Comparison of ENCODE assay signal across 37 cellular contexts in genomic region chr16:84860383-84860782, GRCh38. TPM values are rescaled to one million over a fixed set of nuclear protein-coding genes. Genes with fewer than 3 reads are reported as not detected.
A peak's percentile ranks its signal among the peaks of the same experiment; 100 is the strongest.
DNase-seq lines count a peak whose midpoint lies in the region; ATAC-seq, FAIRE-seq and TF ChIP-seq lines count a peak whose summit lies in the region.
"Had no signal": no experiment of that assay in that cellular context is flagged by ENCODE, and none has a peak within 500 bp of the region (broad histone marks: within the 10 kb centered on the region; RNA-seq: fewer than 3 reads in every experiment).

No MANE protein-coding gene starts in this region.

- H3K9ac ChIP-seq in K562 (ENCODE audit: insufficient read depth in 1 of 2, low read depth in 2 of 2, low read length in 2 of 2) (peak overlapping the region in 1 of 2 experiments; percentile 29; a peak in 1 of 4 replicates), neural progenitor cell (no peak overlapping the region)
- H3K9ac ChIP-seq: BLaER1; BLaER1 treated with 17β-estradiol and CSF1 and Interleukin-3, amounts not matched to agents 10 nM and 100 nM had no signal

- no peak overlapping the region for H3K4me2 ChIP-seq in K562 (ENCODE audit: insufficient read depth, low read length)
- no peak overlapping the region for H3K4me2 ChIP-seq in neural progenitor cell
- H3K4me2 ChIP-seq: A549; BLaER1; BLaER1 treated with 17β-estradiol and CSF1 and Interleukin-3, amounts not matched to agents 10 nM and 100 nM had no signal

- CTCF ChIA-PET in K562 (lab: Yijun Ruan, JAX; ENCODE audit: low intra/inter-chr PET ratio): no interaction called here

- peaks cover 26% of the 10 kb centered on the region for H3K9me3 ChIP-seq in left ventricle myocardium inferior (replicated peaks)
- H3K9me3 ChIP-seq in K562 (replicated peaks; ENCODE audit: control insufficient read depth, insufficient read depth, low read depth, low read length): no peaks in the 10 kb centered on the region
- H3K9me3 ChIP-seq in neural progenitor cell (ENCODE audit: low read depth): no peaks in the 10 kb centered on the region

- FAIRE-seq in K562 (lab: Jason Lieb, UNC): no peak
- FAIRE-seq: A204.1, A549, D721Med had no signal

- no peak overlapping the region for H3K27ac Mint-ChIP-seq in neural progenitor cell
- H3K27ac Mint-ChIP-seq: B cell; CD14-positive monocyte; CD4-positive, alpha-beta memory T cell; CD4-positive, alpha-beta T cell; CD4-positive, CD25-positive, alpha-beta regulatory T cell; CD8-positive, alpha-beta memory T cell; CD8-positive, alpha-beta T cell had no signal

- H3K4me3 Mint-ChIP-seq in neural progenitor cell: peak overlapping the region; percentile 41
- H3K4me3 Mint-ChIP-seq: B cell; CD14-positive monocyte; CD4-positive, alpha-beta memory T cell; CD4-positive, alpha-beta T cell; CD4-positive, CD25-positive, alpha-beta regulatory T cell; CD8-positive, alpha-beta memory T cell; CD8-positive, alpha-beta T cell had no signal

- TF ChIP-seq CTCF in left ventricle myocardium inferior (IDR thresholded peaks at IDR 0.05; ENCODE audit: borderline replicate concordance) (no peak), K562 (IDR thresholded peaks at IDR 0.05 in 2 of 3, conservative IDR thresholded peaks at IDR 0.05 in 1 of 3; ENCODE audit: insufficient read depth in 2 of 3, low read depth in 1 of 3, low read length in 3 of 3) (no peak), neural progenitor cell (IDR thresholded peaks at IDR 0.05) (no peak)

- ATAC-seq in left cardiac atrium: no peak
- no peak for ATAC-seq in left ventricle myocardium superior
- ATAC-seq in K562: no peak
- no peak for ATAC-seq in GM21367 (IDR thresholded peaks at IDR 0.05; ENCODE audit: unreplicated experiment)
- ATAC-seq in GM19023 (IDR thresholded peaks at IDR 0.05; ENCODE audit: unreplicated experiment): no peak
- ATAC-seq: A549; CD8-positive, alpha-beta T cell had no signal

- H3K27me3 ChIP-seq in left ventricle myocardium inferior (ENCODE audit: low read depth) (peaks cover 8% of the 10 kb centered on the region), K562 (ENCODE audit: control insufficient read depth in 2 of 2, insufficient read depth in 2 of 2, low read length in 2 of 2) (peaks cover 47 to 75% of the 10 kb centered on the region in 2 experiments), neural progenitor cell (no peaks in the 10 kb centered on the region)
- H3K27me3 ChIP-seq: BE2C; BLaER1; BLaER1 treated with 17β-estradiol and CSF1 and Interleukin-3, amounts not matched to agents 10 nM and 100 nM had no signal

- TF ChIP-seq EP300 in K562 (IDR thresholded peaks at IDR 0.05; ENCODE audit: low read length): no peak

- no peaks in the 10 kb centered on the region for H3K9me1 ChIP-seq in K562 (ENCODE audit: control insufficient read depth, insufficient read depth, low read length)

- no TSS peak for BruUV-seq in K562 (replicated peaks; lab: Mats Ljungman, UMichigan)

- H3K36me3 ChIP-seq in left ventricle myocardium inferior (peaks cover 77% of the 10 kb centered on the region), K562 (ENCODE audit: control insufficient read depth, insufficient read depth, low read length) (no peaks in the 10 kb centered on the region), neural progenitor cell (no peaks in the 10 kb centered on the region)
- H3K36me3 ChIP-seq: BE2C, BLaER1 had no signal

- no peaks in the 10 kb centered on the region for H3F3A ChIP-seq in neural progenitor cell (ENCODE audit: low read depth)

- in situ Hi-C loops in K562 (cut with MboI): no loop called here

- H3K4me3 ChIP-seq in left ventricle myocardium inferior: no peak overlapping the region
- no peak overlapping the region for H3K4me3 ChIP-seq in K562
- no peak overlapping the region for H3K4me3 ChIP-seq in neural progenitor cell
- H3K4me3 ChIP-seq: A549, BLaER1 had no signal

- no peak for TF ChIP-seq RAD21 in K562 (CRISPR knock-in tag; conservative IDR thresholded peaks at IDR 0.05 in 1 of 2, IDR thresholded peaks at IDR 0.05 in 1 of 2)

- TF ChIP-seq POLR2A in K562 (conservative IDR thresholded peaks at IDR 0.05): no peak

- H3K27ac ChIP-seq in left ventricle myocardium inferior (replicated peaks) (no peak overlapping the region), K562 (ENCODE audit: extremely low read depth, low read depth, low read length) (no peak overlapping the region), neural progenitor cell (no peak overlapping the region)
- H3K27ac ChIP-seq: 22Rv1; A549; BLaER1; BLaER1 treated with 17β-estradiol and CSF1 and Interleukin-3, amounts not matched to agents 10 nM and 100 nM; C4-2B had no signal

- peaks cover 2% of the 10 kb centered on the region for H3K4me1 Mint-ChIP-seq in neural progenitor cell
- H3K4me1 Mint-ChIP-seq: B cell; CD14-positive monocyte; CD4-positive, alpha-beta memory T cell; CD4-positive, CD25-positive, alpha-beta regulatory T cell; CD8-positive, alpha-beta memory T cell had no signal

- H4K20me1 ChIP-seq in K562 (replicated peaks; ENCODE audit: control insufficient read depth, insufficient read depth, low read length) (0 out of 2 replicates have a peak, but pooled peaks cover 3% of the 10 kb centered on the region), neural progenitor cell (ENCODE audit: low read depth) (no peaks in the 10 kb centered on the region)
- H4K20me1 ChIP-seq: BLaER1 had no signal

- peaks cover 8% of the 10 kb centered on the region for H3K27me3 Mint-ChIP-seq in neural progenitor cell (ENCODE audit: insufficient read depth, low read depth)

- H3K4me1 ChIP-seq in left ventricle myocardium inferior: no peaks in the 10 kb centered on the region
- no peaks in the 10 kb centered on the region; a peak in 1 of 5 replicates for H3K4me1 ChIP-seq in K562 (replicated peaks in 1 of 2; ENCODE audit: control insufficient read depth in 2 of 2, insufficient read depth in 2 of 2, low read length in 2 of 2)
- no peaks in the 10 kb centered on the region for H3K4me1 ChIP-seq in neural progenitor cell
- H3K4me1 ChIP-seq: A549, BE2C, Caco-2 had no signal

- no peak overlapping the region for H2AFZ ChIP-seq in K562 (ENCODE audit: low read depth, low read length)
- H2AFZ ChIP-seq in neural progenitor cell (replicated peaks): no peak overlapping the region

- POLR2A ChIA-PET in K562 (lab: Yijun Ruan, JAX): interaction anchor here (1.2 to 2.3 kb wide), 2 partner anchors 13 to 22 kb away, joined by 4 to 6 read pairs; no protein-coding TSS in a partner anchor

- H3K9me3 Mint-ChIP-seq in neural progenitor cell: peaks cover 23% of the 10 kb centered on the region
- H3K9me3 Mint-ChIP-seq: CD4-positive, alpha-beta T cell had no signal

- DNase-seq in left ventricle myocardium inferior (peak; percentile 2), left cardiac atrium (no peak), left ventricle myocardium superior (peak; percentile 9), cardiac septum (ENCODE audit: low spot score) (no peak), K562 (ENCODE audit: extremely low read depth in 1 of 4, low spot score in 3 of 4) (peak in 1 of 4 experiments; percentile 36), neural progenitor cell (ENCODE audit: low spot score) (no peak)
- DNase-seq: 8988T; ACHN; AML-193; BE2C; C1 segment of cervical spinal cord; Caco-2; Calu3; CD4-positive, alpha-beta memory T cell; CD4-positive, alpha-beta T cell; CD4-positive, CD25-positive, alpha-beta regulatory T cell; CD8-positive, alpha-beta memory T cell; CD8-positive, alpha-beta T cell; COR-L47; DMS 273 treated with DMSO at 0.1 percent for 48 hours; DMS153; DMS53; DMS79; DMS79 treated with DMSO at 0.1 percent for 48 hours; DND-41; EL had no signal

- peaks cover 2% of the 10 kb centered on the region for H3K36me3 Mint-ChIP-seq in neural progenitor cell
- H3K36me3 Mint-ChIP-seq: CD4-positive, CD25-positive, alpha-beta regulatory T cell had no signal

- no peaks in the 10 kb centered on the region for H3K79me2 ChIP-seq in K562 (ENCODE audit: control insufficient read depth, insufficient read depth, low read length)
- H3K79me2 ChIP-seq in neural progenitor cell (ENCODE audit: low read depth): no peaks in the 10 kb centered on the region

- intact Hi-C loops in left ventricle myocardium inferior (cut with micrococcal nuclease) (no loop called here), left cardiac atrium (cut with DNase I) (no loop called here), left ventricle myocardium superior (cut with micrococcal nuclease) (no loop called here), cardiac septum (cut with DNase I) (no loop called here), K562 (cut with micrococcal nuclease) (no loop called here)

- WGBS in K562 (ENCODE audit: insufficient coverage, low coverage, missing lambda C conversion rate): under 1% methylated on average over 9 of the region's 9 CpGs

TF ChIP-seq in K562, 482 proteins besides CTCF, POLR2A, EP300 and RAD21 (continues in another document):
- TF ChIP-seq GATA2 (CRISPR knock-in tag; IDR thresholded peaks at IDR 0.05): no peak

RNA-seq across cellular contexts. Expression of gene CRISPLD2, which starts 40.6 kb away (rescaled TPM):
- total RNA-seq in left ventricle myocardium inferior (12.8 TPM), left cardiac atrium (10 to 100 TPM; 36.1 to 58.3 TPM), left ventricle myocardium superior (29.1 TPM), cardiac septum (16.3 TPM), K562 (2014; rRNA removed) (0.12 TPM in 1 of 2 replicates, not detected in the other), K562 (2014; rRNA removed; fragmentation: Illumina TruSeq; extraction: Trizol) (0.04 and 0.10 TPM in 2 replicates), K562 (2015; rRNA removed; fragmentation: Illumina TruSeq; extraction: Trizol) (not detected in 2 replicates), K562 (2021) (0.22 and 0.24 TPM in 2 replicates), neural progenitor cell (ENCODE audit: low replicate concordance) (0.11 and 0.50 TPM in 2 replicates)
- 0.42 TPM in 1 of 2 replicates, not detected in the other for total RNA-seq in K562 (2011; cell fraction: chromatin; rRNA removed; ENCODE audit: low replicate concordance)
- total RNA-seq in K562 (2011; cell fraction: nucleolus; rRNA removed): 0.13 and 0.17 TPM in 2 replicates
- total RNA-seq in K562 (2011; cell fraction: nucleoplasm; rRNA removed): 0.31 TPM in 1 of 2 replicates, not detected in the other
- polyA plus RNA-seq in K562 (2011; rRNA removed) (0.05 TPM in 1 of 2 replicates, not detected in the other), K562 (2014; fragmentation: Illumina TruSeq; extraction: Trizol) (0.03 and 0.06 TPM in 2 replicates), K562 (2014; fragmentation: Nextera tagmentation; extraction: Ambion mirVana) (under 1 TPM in 1 of 2 experiments, not detected in 1; 0.03 TPM), K562 (2014; rRNA removed) (0.08 TPM in 1 of 2 replicates, not detected in the other)
- polyA plus RNA-seq in K562 (2011; cell fraction: cytosol; rRNA removed): 0.03 and 0.19 TPM in 2 replicates
- 0.34 TPM in 1 of 2 replicates, not detected in the other for polyA plus RNA-seq in K562 (2011; cell fraction: nucleus; rRNA removed)
- 0.07 and 0.16 TPM in 2 replicates for polyA plus RNA-seq in K562 (2012)
- polyA minus RNA-seq in K562 (2011; rRNA and poly(A)+ RNA removed): 0.04 and 0.06 TPM in 2 replicates
- polyA minus RNA-seq in K562 (2011; cell fraction: cytosol; rRNA and poly(A)+ RNA removed): not detected in 2 replicates
- 0.27 TPM in 1 of 2 replicates, not detected in the other for polyA minus RNA-seq in K562 (2011; cell fraction: nucleus; rRNA and poly(A)+ RNA removed)

Comparison
In these comparisons a context has a peak if more than half of its experiments do, and no peak if none do; other contexts are left out.
1. DNase-seq: peak in left ventricle myocardium inferior (single experiment) and left ventricle myocardium superior (single experiment); none in left cardiac atrium (single experiment), cardiac septum (single experiment) and neural progenitor cell (single experiment).